In genomic region chr2:121196849-121197155, GRCh38 we compare ENCODE assay signal across 20 cellular contexts.
A peak's percentile ranks its signal among the peaks of the same experiment; 100 is the strongest.
DNase-seq lines count a peak whose midpoint lies in the region; ATAC-seq, FAIRE-seq and TF ChIP-seq lines count a peak whose summit lies in the region.
"Had no signal": no experiment of that assay in that cellular context is flagged by ENCODE, and none has a peak within 500 bp of the region (broad histone marks: within the 10 kb centered on the region; RNA-seq: fewer than 3 reads in every experiment).

No MANE protein-coding gene starts in this region.

- no peak for FAIRE-seq in kidney (lab: Jason Lieb, UNC)

- intact Hi-C loops in MCF 10A (cut with micrococcal nuclease): loop anchor here (5.0 kb wide), 1 partner anchor 100 kb away; no protein-coding TSS in a partner anchor
- intact Hi-C loops in kidney (cut with DNase I): no loop called here
- intact Hi-C loops in body of pancreas (cut with DNase I): no loop called here

- H3K9me3 Mint-ChIP-seq in MCF 10A (ENCODE audit: unreplicated experiment): no peaks in the 10 kb centered on the region
- no peaks in the 10 kb centered on the region for H3K9me3 Mint-ChIP-seq in stimulated activated naive B cell treated with anti-CD40 and anti-IgM and Interleukin-4, amounts not matched to agents 10 μg/mL and 1 μg/mL and 100 μg/mL, for 72 hours
- H3K9me3 Mint-ChIP-seq: neural progenitor cell; stimulated activated naive CD8-positive, alpha-beta T cell treated with anti-CD3 and anti-CD28 coated beads, Interleukin-15, Interleukin-2, amounts not matched to agents 100 ng/mL and 50 ng/mL, for 24 hours; T-helper 1 cell treated with Interleukin-12 subunit alpha and Interleukin-12 subunit beta and Interleukin-4 antibody, amounts not matched to agents 30 μg/mL and 1 μg/mL, for 36 hours had no signal

- DNase-seq in MCF 10A (ENCODE audit: unreplicated experiment) (no peak), kidney (peak; percentile 71), body of pancreas (no peak)
- DNase-seq in stimulated activated naive B cell treated with anti-CD40 and anti-IgM and Interleukin-4, amounts not matched to agents 10 μg/mL and 1 μg/mL and 100 μg/mL, for 72 hours: no peak
- DNase-seq in activated CD8-positive, alpha-beta memory T cell treated with anti-CD3 and anti-CD28 coated beads, Interleukin-2, amount 50 U/mL, for 48 hours: no peak
- DNase-seq: activated CD4-positive, alpha-beta T cell treated with anti-CD3 and anti-CD28 coated beads, Interleukin-2, amount 50 U/mL, for 1 hour; activated gamma-delta T cell; cerebellar nuclear complex; DMS 273 treated with DMSO at 0.1 percent for 48 hours; GDM1; NCI-H2171; NCI-H526 treated with DMSO at 0.1 percent for 48 hours; stimulated activated CD4-positive, alpha-beta T cell treated with anti-CD3 and anti-CD28 coated beads, Interleukin-1b, Interleukin-23, amount 100 ng/mL, for 48 hours had no signal

- no peaks in the 10 kb centered on the region for H3K27me3 ChIP-seq in body of pancreas
- H3K27me3 ChIP-seq: neural progenitor cell had no signal

- H3K27ac ChIP-seq in C4-2B (peak overlapping the region; percentile 37), kidney (ENCODE audit: low read depth in 2 of 2, low read length in 2 of 2) (peak overlapping the region; percentile 34 to 68), skin epidermis (peak overlapping the region in 20 of 21 experiments; percentile 9 to 91 (median 72)), body of pancreas (peak overlapping the region in 1 of 4 donors; percentile 13)
- H3K27ac ChIP-seq: neural progenitor cell had no signal

- TF ChIP-seq CTCF in C4-2B (conservative IDR thresholded peaks at IDR 0.05): no peak
- no peak for TF ChIP-seq CTCF in MCF 10A (IDR thresholded peaks at IDR 0.05; ENCODE audit: unreplicated experiment)
- TF ChIP-seq CTCF in kidney (IDR thresholded peaks at IDR 0.05; ENCODE audit: borderline replicate concordance, extremely low read depth, insufficient read depth): no peak
- TF ChIP-seq CTCF in body of pancreas (IDR thresholded peaks at IDR 0.05): no peak

- BruUV-seq in MCF 10A (replicated peaks; lab: Mats Ljungman, UMichigan): TSS peak; percentile 81

- H3K36me3 Mint-ChIP-seq in MCF 10A (ENCODE audit: insufficient read depth, unreplicated experiment): peaks cover 5% of the 10 kb centered on the region
- no peaks in the 10 kb centered on the region for H3K36me3 Mint-ChIP-seq in stimulated activated naive B cell treated with anti-CD40 and anti-IgM and Interleukin-4, amounts not matched to agents 10 μg/mL and 1 μg/mL and 100 μg/mL, for 72 hours
- H3K36me3 Mint-ChIP-seq: neural progenitor cell had no signal

- H3K4me3 ChIP-seq in kidney (ENCODE audit: low read length in 2 of 2): no peak overlapping the region
- H3K4me3 ChIP-seq in skin epidermis: no peak overlapping the region
- H3K4me3 ChIP-seq in body of pancreas: no peak overlapping the region
- H3K4me3 ChIP-seq: HAP-1, neural progenitor cell had no signal

- no peaks in the 10 kb centered on the region for H3K27me3 Mint-ChIP-seq in MCF 10A (ENCODE audit: insufficient read depth, unreplicated experiment)
- H3K27me3 Mint-ChIP-seq in stimulated activated naive B cell treated with anti-CD40 and anti-IgM and Interleukin-4, amounts not matched to agents 10 μg/mL and 1 μg/mL and 100 μg/mL, for 72 hours: peaks cover 0 to 10% of the 10 kb centered on the region in 2 donors
- H3K27me3 Mint-ChIP-seq: stimulated activated naive CD8-positive, alpha-beta T cell treated with anti-CD3 and anti-CD28 coated beads, Interleukin-15, Interleukin-2, amounts not matched to agents 100 ng/mL and 50 ng/mL, for 24 hours had no signal

- ATAC-seq in body of pancreas (no peak), GM21576 (IDR thresholded peaks at IDR 0.05; ENCODE audit: unreplicated experiment) (no peak)
- ATAC-seq in stimulated activated naive B cell treated with anti-CD40 and anti-IgM and Interleukin-4, amounts not matched to agents 10 μg/mL and 1 μg/mL and 100 μg/mL, for 72 hours (replicated peaks): no peak

- POLR2A ChIA-PET in MCF 10A (lab: Yijun Ruan, JAX): interaction anchor here (0.6 to 7.3 kb wide), 25 partner anchors 7 to 1441 kb away, joined by 3 to 69 read pairs (median 5); partner anchors contain the start of genes NIFK and RNU4ATAC

- H3K27ac Mint-ChIP-seq in MCF 10A (ENCODE audit: low read depth, unreplicated experiment): peak overlapping the region; percentile 100
- no peak overlapping the region for H3K27ac Mint-ChIP-seq in stimulated activated naive B cell treated with anti-CD40 and anti-IgM and Interleukin-4, amounts not matched to agents 10 μg/mL and 1 μg/mL and 100 μg/mL, for 72 hours
- H3K27ac Mint-ChIP-seq: neural progenitor cell; stimulated activated naive CD8-positive, alpha-beta T cell treated with anti-CD3 and anti-CD28 coated beads, Interleukin-15, Interleukin-2, amounts not matched to agents 100 ng/mL and 50 ng/mL, for 24 hours; T-helper 1 cell treated with Interleukin-12 subunit alpha and Interleukin-12 subunit beta and Interleukin-4 antibody, amounts not matched to agents 30 μg/mL and 1 μg/mL, for 36 hours had no signal

- H3K9ac ChIP-seq in kidney (ENCODE audit: low read length in 2 of 2): no peak overlapping the region
- H3K9ac ChIP-seq: neural progenitor cell had no signal

- no peaks in the 10 kb centered on the region for H3K36me3 ChIP-seq in kidney (ENCODE audit: control insufficient read depth in 1 of 2, insufficient read depth in 2 of 2, low read length in 2 of 2)
- H3K36me3 ChIP-seq in body of pancreas (replicated peaks in 1 of 2; ENCODE audit: insufficient read depth in 1 of 2, low read depth in 2 of 2): no peaks in the 10 kb centered on the region
- H3K36me3 ChIP-seq: HAP-1, neural progenitor cell had no signal

- WGBS in body of pancreas, 2 donors: 80 to 91% methylated on average over 1 to 8 of the region's 8 CpGs

- TF ChIP-seq POLR2A in body of pancreas (IDR thresholded peaks at IDR 0.05): no peak

- CTCF ChIA-PET in MCF 10A (lab: Yijun Ruan, JAX): interaction anchor here (0.5 to 3.8 kb wide), 6 partner anchors 11 to 153 kb away, joined by 3 to 19 read pairs (median 5); no protein-coding TSS in a partner anchor

- peaks cover 63% of the 10 kb centered on the region for H3K4me1 Mint-ChIP-seq in MCF 10A (ENCODE audit: insufficient read depth, unreplicated experiment)
- H3K4me1 Mint-ChIP-seq in stimulated activated naive B cell treated with anti-CD40 and anti-IgM and Interleukin-4, amounts not matched to agents 10 μg/mL and 1 μg/mL and 100 μg/mL, for 72 hours: no peaks in the 10 kb centered on the region

- no peaks in the 10 kb centered on the region for H3K9me3 ChIP-seq in kidney (ENCODE audit: control insufficient read depth in 1 of 2, low read length in 2 of 2)
- H3K9me3 ChIP-seq in body of pancreas: no peaks in the 10 kb centered on the region
- H3K9me3 ChIP-seq: HAP-1 had no signal

- H3K4me1 ChIP-seq in kidney (ENCODE audit: control insufficient read depth in 1 of 2, insufficient read depth in 1 of 2, low read depth in 1 of 2, low read length in 2 of 2) (peaks cover 0 to 12% of the 10 kb centered on the region in 2 donors), body of pancreas (no peaks in the 10 kb centered on the region)
- H3K4me1 ChIP-seq: HAP-1, neural progenitor cell had no signal

- H3K4me3 Mint-ChIP-seq in MCF 10A (ENCODE audit: unreplicated experiment): peak overlapping the region; percentile 47
- H3K4me3 Mint-ChIP-seq in stimulated activated naive B cell treated with anti-CD40 and anti-IgM and Interleukin-4, amounts not matched to agents 10 μg/mL and 1 μg/mL and 100 μg/mL, for 72 hours: no peak overlapping the region
- H3K4me3 Mint-ChIP-seq: neural progenitor cell; stimulated activated naive CD8-positive, alpha-beta T cell treated with anti-CD3 and anti-CD28 coated beads, Interleukin-15, Interleukin-2, amounts not matched to agents 100 ng/mL and 50 ng/mL, for 24 hours; T-helper 1 cell treated with Interleukin-12 subunit alpha and Interleukin-12 subunit beta and Interleukin-4 antibody, amounts not matched to agents 30 μg/mL and 1 μg/mL, for 36 hours had no signal
